In the genomic region with DNA sequence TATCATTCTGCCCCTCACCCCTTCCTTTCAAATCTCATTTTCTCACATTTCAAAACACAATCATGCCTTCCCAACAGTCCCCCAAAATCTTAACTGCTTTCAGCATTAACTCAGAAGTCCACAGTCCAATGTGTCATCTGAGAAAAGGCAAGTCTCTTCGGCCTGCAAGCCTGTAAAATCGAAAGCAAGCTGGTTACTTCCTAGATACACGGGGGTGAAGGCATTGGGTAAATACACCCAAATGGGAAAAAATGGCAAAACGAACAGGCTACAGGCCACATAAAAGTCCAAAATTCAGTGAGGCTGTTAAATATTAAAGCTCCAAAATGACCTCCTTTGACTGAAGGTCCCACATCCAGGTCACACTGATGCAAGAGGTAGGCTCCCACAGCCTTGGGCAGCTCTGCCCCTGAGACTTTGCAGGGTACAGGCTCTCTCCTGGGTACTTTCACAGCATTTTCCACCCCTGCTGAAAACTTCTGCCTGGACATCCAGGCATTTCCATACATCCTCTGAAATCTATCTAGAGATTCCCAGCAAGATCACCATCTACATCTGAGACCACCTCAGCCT, we compare ENCODE assay signal across 10 cellular contexts. TPM values are rescaled to one million over a fixed set of nuclear protein-coding genes. Genes with fewer than 3 reads are reported as not detected.
DNase-seq lines count a peak whose midpoint lies in the region; ATAC-seq, FAIRE-seq and TF ChIP-seq lines count a peak whose summit lies in the region.
"Not testable (repeated sequence)": the region's sequence is repeated elsewhere in the genome, so short reads cannot be mapped to it uniquely, and the experiment has no call there.
"Had no signal": no experiment of that assay in that cellular context is flagged by ENCODE, and none has a peak within 500 bp of the region (broad histone marks: within the 10 kb centered on the region; RNA-seq: fewer than 3 reads in every experiment).

No MANE protein-coding gene starts in this region.

- not testable (repeated sequence) for TF ChIP-seq CTCF in CD8-positive, alpha-beta T cell (IDR thresholded peaks at IDR 0.05); GM12878 (IDR thresholded peaks at IDR 0.05 in 2 of 3, conservative IDR thresholded peaks at IDR 0.05 in 1 of 3; ENCODE audit: control insufficient read depth in 2 of 3, extremely low read depth in 1 of 3, insufficient read depth in 1 of 3, low read depth in 3 of 3, low read length in 3 of 3); esophagus muscularis mucosa (IDR thresholded peaks at IDR 0.05); liver (IDR thresholded peaks at IDR 0.05; ENCODE audit: low read depth, low read length, missing input control)

- intact Hi-C loops in CD8-positive, alpha-beta T cell (cut with DNase I, micrococcal nuclease); GM12878 (cut with micrococcal nuclease; ENCODE audit: unreplicated experiment); esophagus muscularis mucosa (cut with DNase I): not testable (repeated sequence)

- H3K4me1 ChIP-seq in CD8-positive, alpha-beta T cell (ENCODE audit: insufficient read depth, low read length); GM12878 (ENCODE audit: control insufficient read depth, insufficient read depth, low read length); esophagus muscularis mucosa; liver (ENCODE audit: control insufficient read depth in 4 of 4, insufficient read depth in 4 of 4, low read length in 3 of 4): not testable (repeated sequence)

- not testable (repeated sequence) for FAIRE-seq in RCC 7860 (lab: Jason Lieb, UNC); GM12878 (lab: Jason Lieb, UNC)

- no CpG with 5 or more reads among the region's 4 CpGs for WGBS in GM12878 (ENCODE audit: insufficient coverage, insufficient replicate concordance, low lambda C conversion rate, missing lambda C conversion rate)
- no CpG with 5 or more reads among the region's 4 CpGs for WGBS in esophagus muscularis mucosa
- no CpG with 5 or more reads among the region's 4 CpGs for WGBS in liver

- H3K36me3 Mint-ChIP-seq in CD8-positive, alpha-beta T cell; IgD-negative memory B cell; stimulated activated effector memory CD8-positive, alpha-beta T cell treated with anti-CD3 and anti-CD28 coated beads, Interleukin-12 subunit alpha, Interleukin-12 subunit beta, amount 100 ng/mL, for 72 hours: not testable (repeated sequence)

- BruUV-seq in GM12878 (replicated peaks; lab: Mats Ljungman, UMichigan): not testable (repeated sequence)

- H3K27me3 ChIP-seq in CD8-positive, alpha-beta T cell (ENCODE audit: insufficient read depth, low read length); GM12878 (replicated peaks in 1 of 2; ENCODE audit: control insufficient read depth in 2 of 2, insufficient read depth in 2 of 2, low read length in 1 of 2); esophagus muscularis mucosa; liver (ENCODE audit: control insufficient read depth in 4 of 4, insufficient read depth in 4 of 4, low read length in 3 of 4): not testable (repeated sequence)

- TF ChIP-seq EP300 in GM12878 (IDR thresholded peaks at IDR 0.05; ENCODE audit: borderline replicate concordance in 1 of 2, control insufficient read depth in 1 of 2, low read depth in 2 of 2, low read length in 2 of 2); esophagus muscularis mucosa (IDR thresholded peaks at IDR 0.05): not testable (repeated sequence)

- not testable (repeated sequence) for H4K20me1 ChIP-seq in GM12878 (ENCODE audit: control insufficient read depth, insufficient read depth)

- H3K4me3 ChIP-seq in CD8-positive, alpha-beta T cell (ENCODE audit: low read depth, low read length); GM12878; esophagus muscularis mucosa; liver (ENCODE audit: low read depth in 1 of 3, low read length in 3 of 3): not testable (repeated sequence)

- H3K9me3 ChIP-seq in CD8-positive, alpha-beta T cell (ENCODE audit: low read length); GM12878 (replicated peaks; ENCODE audit: control insufficient read depth, insufficient read depth, low read length); esophagus muscularis mucosa; liver (ENCODE audit: control insufficient read depth in 4 of 4, low read length in 3 of 4): not testable (repeated sequence)

- RAD21 ChIA-PET in GM12878 (lab: Charles Lee; ENCODE audit: unreplicated experiment): not testable (repeated sequence)

- not testable (repeated sequence) for H3K9me3 Mint-ChIP-seq in CD8-positive, alpha-beta T cell; IgD-negative memory B cell; stimulated activated effector memory CD8-positive, alpha-beta T cell treated with anti-CD3 and anti-CD28 coated beads, Interleukin-12 subunit alpha, Interleukin-12 subunit beta, amount 100 ng/mL, for 72 hours

- CTCF ChIA-PET in CD8-positive, alpha-beta T cell (lab: Charles Lee); GM12878 (lab: Yijun Ruan, JAX): not testable (repeated sequence)

- H3K4me2 ChIP-seq in GM12878 (ENCODE audit: control insufficient read depth, insufficient read depth): not testable (repeated sequence)

- not testable (repeated sequence) for H3K36me3 ChIP-seq in CD8-positive, alpha-beta T cell (ENCODE audit: insufficient read depth, low read length); GM12878 (ENCODE audit: control insufficient read depth in 2 of 2, insufficient read depth in 2 of 2, low read length in 1 of 2); esophagus muscularis mucosa; liver (ENCODE audit: control insufficient read depth in 4 of 4, insufficient read depth in 3 of 4, low read depth in 1 of 4, low read length in 3 of 4)

- not testable (repeated sequence) for H2AFZ ChIP-seq in GM12878 (ENCODE audit: control insufficient read depth, low read depth, low read length)

- in situ Hi-C loops in GM12878 (cut with MboI): not testable (repeated sequence)

- not testable (repeated sequence) for H3K9ac ChIP-seq in GM12878 (ENCODE audit: control insufficient read depth, insufficient read depth, low read length); liver (ENCODE audit: low read depth in 1 of 2, low read length in 2 of 2)

- not testable (repeated sequence) for H3K4me1 Mint-ChIP-seq in CD8-positive, alpha-beta T cell (ENCODE audit: low read depth); IgD-negative memory B cell; stimulated activated effector memory CD8-positive, alpha-beta T cell treated with anti-CD3 and anti-CD28 coated beads, Interleukin-12 subunit alpha, Interleukin-12 subunit beta, amount 100 ng/mL, for 72 hours

- not testable (repeated sequence) for TF ChIP-seq RAD21 in GM12878 (IDR thresholded peaks at IDR 0.05; ENCODE audit: insufficient read depth, low read depth, low read length); liver (IDR thresholded peaks at IDR 0.05)

- not testable (repeated sequence) for H3K79me2 ChIP-seq in GM12878 (ENCODE audit: control insufficient read depth, insufficient read depth, low read length)

- POLR2A ChIA-PET in CD8-positive, alpha-beta T cell (lab: Charles Lee); GM12878 (lab: Charles Lee): not testable (repeated sequence)

- H3K27ac ChIP-seq in CD8-positive, alpha-beta T cell (ENCODE audit: low read depth, low read length); GM12878 (ENCODE audit: control insufficient read depth, insufficient read depth); esophagus muscularis mucosa (replicated peaks in 1 of 4); liver (ENCODE audit: low read depth in 1 of 2, low read length in 2 of 2): not testable (repeated sequence)

- peak overlapping the region; percentile 23 for H3K27ac Mint-ChIP-seq in CD8-positive, alpha-beta T cell
- H3K27ac Mint-ChIP-seq in IgD-negative memory B cell: peak overlapping the region in 2 of 3 donors; percentile 11 to 37
- peak overlapping the region; percentile 52 for H3K27ac Mint-ChIP-seq in stimulated activated effector memory CD8-positive, alpha-beta T cell treated with anti-CD3 and anti-CD28 coated beads, Interleukin-12 subunit alpha, Interleukin-12 subunit beta, amount 100 ng/mL, for 72 hours

- not testable (repeated sequence) for ATAC-seq in CD8-positive, alpha-beta T cell; stimulated activated effector memory CD8-positive, alpha-beta T cell treated with anti-CD3 and anti-CD28 coated beads, Interleukin-12 subunit alpha, Interleukin-12 subunit beta, amount 100 ng/mL, for 72 hours
- peak; percentile 41; the same call in 1 of the 3 replicates for ATAC-seq in GM12878

- not testable (repeated sequence) for H3K4me3 Mint-ChIP-seq in CD8-positive, alpha-beta T cell
- H3K4me3 Mint-ChIP-seq in IgD-negative memory B cell: peak overlapping the region in 2 of 4 donors; percentile 65 to 82
- H3K4me3 Mint-ChIP-seq in stimulated activated effector memory CD8-positive, alpha-beta T cell treated with anti-CD3 and anti-CD28 coated beads, Interleukin-12 subunit alpha, Interleukin-12 subunit beta, amount 100 ng/mL, for 72 hours: peak overlapping the region; percentile 39

- H3K27me3 Mint-ChIP-seq in CD8-positive, alpha-beta T cell (ENCODE audit: low read depth); IgD-negative memory B cell: not testable (repeated sequence)

- SMC1A ChIA-PET in GM12878 (lab: Charles Lee; ENCODE audit: uncharacterized antibody, unreplicated experiment): not testable (repeated sequence)

- DNase-seq in CD8-positive, alpha-beta T cell; GM12878 (ENCODE audit: low read depth, low spot score); stimulated activated effector memory CD8-positive, alpha-beta T cell treated with anti-CD3 and anti-CD28 coated beads, Interleukin-12 subunit alpha, Interleukin-12 subunit beta, amount 100 ng/mL, for 72 hours (ENCODE audit: low spot score in 2 of 2): not testable (repeated sequence)
- DNase-seq in RCC 7860 (ENCODE audit: low spot score) (peak; percentile 0), esophagus muscularis mucosa (ENCODE audit: extremely low spot score) (peak; percentile 3)

- TF ChIP-seq POLR2A in GM12878 (IDR thresholded peaks at IDR 0.05; ENCODE audit: low read depth, low read length); esophagus muscularis mucosa (IDR thresholded peaks at IDR 0.05; ENCODE audit: low read depth): not testable (repeated sequence)

RNA-seq across cellular contexts. Expression of a gene that starts 4.3 kb away (rescaled TPM):
- 10 to 100 TPM; 36.7 to 47.3 TPM for total RNA-seq in CD8-positive, alpha-beta T cell
- polyA plus RNA-seq in IgD-negative memory B cell: 6.6 TPM
- 1.0 and 3.2 TPM in 2 replicates for total RNA-seq in GM12878 (2013; cell fraction: nucleolus; rRNA removed)
- 1.4 TPM in 1 of 2 replicates, not detected in the other for total RNA-seq in GM12878 (2014; rRNA removed)
- total RNA-seq in GM12878 (2014; rRNA removed; fragmentation: Illumina TruSeq; extraction: Trizol): 0.58 and 0.83 TPM in 2 replicates
- total RNA-seq in GM12878 (2021): 0.13 TPM in 1 of 2 replicates, not detected in the other
- polyA plus RNA-seq in GM12878 (2011; ENCODE audit: low read depth): 0.12 TPM
- 0.53 and 0.72 TPM in 2 replicates for polyA plus RNA-seq in GM12878 (2011; rRNA removed)
- 0.13 TPM in 1 of 2 replicates, not detected in the other for polyA plus RNA-seq in GM12878 (2011; cell fraction: cytosol; rRNA removed)
- 0.56 and 0.73 TPM in 2 replicates for polyA plus RNA-seq in GM12878 (2011; cell fraction: nucleus; rRNA removed)
- not detected in 2 replicates for polyA plus RNA-seq in GM12878 (2012)
- polyA plus RNA-seq in GM12878 (2014; fragmentation: Illumina TruSeq; extraction: Trizol): not detected in 2 replicates
- polyA plus RNA-seq in GM12878 (2014; fragmentation: Nextera tagmentation; extraction: Ambion mirVana): under 1 TPM; 0.18 to 0.20 TPM
- polyA plus RNA-seq in GM12878 (2014; rRNA removed): 0.22 and 0.38 TPM in 2 replicates
- 1 to 10 TPM in 1 of 2 experiments, under 1 TPM in 1; 0.55 to 1.1 TPM for polyA plus RNA-seq in GM12878 (2016; fragmentation: Nextera tagmentation; extraction: Ambion mirVana)
- 0.80 TPM in 1 of 2 replicates, not detected in the other for polyA minus RNA-seq in GM12878 (2011; rRNA and poly(A)+ RNA removed)
- polyA minus RNA-seq in GM12878 (2011; cell fraction: cytosol; rRNA and poly(A)+ RNA removed): not detected in 2 replicates
- not detected in 2 replicates for polyA minus RNA-seq in GM12878 (2011; cell fraction: nucleus; rRNA and poly(A)+ RNA removed)
- 1 to 10 TPM in 3 of 4 donors, under 1 TPM in 1; 0.46 to 4.8 (median 3.7) TPM for total RNA-seq in esophagus muscularis mucosa
- total RNA-seq in liver: under 1 TPM; 0.75 to 0.98 TPM
- 1 to 10 TPM in 1 of 2 donors, under 1 TPM in 1; 0.25 to 4.9 TPM for polyA plus RNA-seq in liver
- total RNA-seq: Daoy, HT-29 had no signal
- polyA plus RNA-seq: GM23338 had no signal

Comparison
In these comparisons a context has a peak if more than half of its experiments do, and no peak if none do; other contexts are left out.
1. RNA of a gene that starts 4.3 kb away (total RNA-seq): 36.7 to 47.3 TPM in CD8-positive, alpha-beta T cell; 0.46 to 4.8 TPM in esophagus muscularis mucosa, 0.75 to 0.98 TPM in liver and 0.13 to 3.2 TPM in GM12878; every median in the first group is over 4 times any median in the second.
2. Peak in every context shown above with its lines, with median percentiles within 50 percentile points of each other: H3K27ac Mint-ChIP-seq.